Comparison of ENCODE assay signal across 1 cellular context in genomic region chr2:64144057-64145013, GRCh38.
TF ChIP-seq lines count a peak whose summit lies in the region.

TSS of gene PELI1 (minus strand) at chr2:64144420. CDS start at chr2:64108310, 36,110 bp downstream.

TF ChIP-seq in H1, 55 proteins besides CTCF, POLR2A, EP300 and RAD21 (continued from another document):
- TF ChIP-seq CHD7 (IDR thresholded peaks at IDR 0.05; ENCODE audit: insufficient replicate concordance, low read length) (no peak), BCL11A (IDR thresholded peaks at IDR 0.05; ENCODE audit: low read depth in 2 of 2, low read length in 2 of 2) (no peak), E2F6 (IDR thresholded peaks at IDR 0.05) (no peak), SIN3A (conservative IDR thresholded peaks at IDR 0.05 in 1 of 2, IDR thresholded peaks at IDR 0.05 in 1 of 2; ENCODE audit: low read depth in 1 of 2, low read length in 2 of 2) (peak in 1 of 2 experiments; percentile 79; a peak in 2 of 4 replicates), FOSL1 (IDR thresholded peaks at IDR 0.05; ENCODE audit: insufficient read depth, low read depth, low read length) (0 out of 2 replicates have a peak, but pooled peaks have one; percentile 6), CHD1 (IDR thresholded peaks at IDR 0.05; ENCODE audit: low read depth, low read length) (no peak), MAFK (IDR thresholded peaks at IDR 0.05; ENCODE audit: low read depth, low read length) (no peak), RNF2 (IDR thresholded peaks at IDR 0.05; ENCODE audit: borderline replicate concordance, low read depth, low read length, missing control alignments, poor library complexity, severe bottlenecking) (no peak), NANOG (IDR thresholded peaks at IDR 0.05; ENCODE audit: insufficient read depth, low read depth, low read length, poor library complexity, severe bottlenecking) (no peak), JUN (IDR thresholded peaks at IDR 0.05; ENCODE audit: low read depth, low read length) (no peak), JUND (IDR thresholded peaks at IDR 0.05; ENCODE audit: low read length) (no peak), CREB1 (IDR thresholded peaks at IDR 0.05) (peak; percentile 69; the same call in 1 of the 2 replicates), USF2 (IDR thresholded peaks at IDR 0.05; ENCODE audit: low read length) (no peak), POLR2AphosphoS5 (IDR thresholded peaks at IDR 0.05; ENCODE audit: low read depth, low read length) (peak; percentile 76), TAF7 (optimal IDR thresholded peaks at IDR 0.05; ENCODE audit: borderline replicate concordance, low read depth, low read length) (peak; percentile 79), RXRA (IDR thresholded peaks at IDR 0.05; ENCODE audit: insufficient read depth, low read depth, low read length) (no peak), SRF (IDR thresholded peaks at IDR 0.05; ENCODE audit: low read depth, low read length) (no peak), SIRT6 (IDR thresholded peaks at IDR 0.05; ENCODE audit: low read length) (no peak), SAP30 (IDR thresholded peaks at IDR 0.05; ENCODE audit: insufficient read depth, insufficient replicate concordance, low read length) (no peak), KDM5A (IDR thresholded peaks at IDR 0.05; ENCODE audit: low read length) (no peak), NRF1 (IDR thresholded peaks at IDR 0.05; ENCODE audit: low read depth, low read length) (peak; percentile 96), EGR1 (IDR thresholded peaks at IDR 0.05; ENCODE audit: borderline replicate concordance, low read depth, low read length) (no peak), CTBP2 (IDR thresholded peaks at IDR 0.05; ENCODE audit: borderline replicate concordance, insufficient read depth, insufficient read length, low read length) (no peak), PHF8 (conservative IDR thresholded peaks at IDR 0.05; ENCODE audit: low read depth, low read length) (peak; percentile 90), CBX5 (IDR thresholded peaks at IDR 0.05; ENCODE audit: low read depth, low read length) (no peak), BACH1 (IDR thresholded peaks at IDR 0.05; ENCODE audit: low read length) (no peak), SIX5 (IDR thresholded peaks at IDR 0.05; ENCODE audit: low read depth, low read length) (peak; percentile 49), SUZ12 (IDR thresholded peaks at IDR 0.05; ENCODE audit: low read length) (no peak), GTF2F1 (IDR thresholded peaks at IDR 0.05; ENCODE audit: borderline replicate concordance, low read depth, low read length) (no peak), GABPA (IDR thresholded peaks at IDR 0.05; ENCODE audit: borderline replicate concordance, insufficient read depth, low read length) (no peak), SP1 (IDR thresholded peaks at IDR 0.05; ENCODE audit: low read depth, low read length) (peak; percentile 55), CBX8 (IDR thresholded peaks at IDR 0.05; ENCODE audit: borderline replicate concordance, low read depth, low read length) (no peak), RFX5 (IDR thresholded peaks at IDR 0.05; ENCODE audit: borderline replicate concordance, low read depth, low read length) (no peak), MAX (IDR thresholded peaks at IDR 0.05) (no peak; the same call in 1 of the 2 replicates), TBP (IDR thresholded peaks at IDR 0.05; ENCODE audit: low read depth, low read length) (peak; percentile 73), KDM1A (IDR thresholded peaks at IDR 0.05; ENCODE audit: borderline replicate concordance, low read length) (no peak), CEBPB (IDR thresholded peaks at IDR 0.05; ENCODE audit: low read depth, low read length) (no peak), ATF3 (IDR thresholded peaks at IDR 0.05; ENCODE audit: insufficient read depth, low read depth, low read length) (no peak), POU5F1 (IDR thresholded peaks at IDR 0.05; ENCODE audit: low read depth, low read length) (no peak), YY1 (IDR thresholded peaks at IDR 0.05; ENCODE audit: low read depth, low read length) (no peak), TEAD4 (IDR thresholded peaks at IDR 0.05; ENCODE audit: low read depth, low read length) (no peak), ZNF274 (IDR thresholded peaks at IDR 0.05; ENCODE audit: borderline replicate concordance, extremely low read depth, low read length) (no peak), CHD2 (IDR thresholded peaks at IDR 0.05; ENCODE audit: low read length) (no peak), SP4 (IDR thresholded peaks at IDR 0.05; ENCODE audit: low read length) (no peak), ASH2L (IDR thresholded peaks at IDR 0.05; ENCODE audit: low read length) (peak; percentile 84), HDAC2 (IDR thresholded peaks at IDR 0.05; ENCODE audit: borderline replicate concordance in 1 of 2, low read depth in 2 of 2, low read length in 2 of 2) (no peak), SP2 (IDR thresholded peaks at IDR 0.05; ENCODE audit: low read length) (no peak), HDAC6 (IDR thresholded peaks at IDR 0.05; ENCODE audit: low read depth, low read length) (no peak), TCF12 (IDR thresholded peaks at IDR 0.05; ENCODE audit: low read depth, low read length) (no peak), RBBP5 (IDR thresholded peaks at IDR 0.05; ENCODE audit: borderline replicate concordance, low read depth, low read length) (peak; percentile 92; the same call in 1 of the 2 replicates), KDM4A (IDR thresholded peaks at IDR 0.05; ENCODE audit: low read depth, low read length, severe bottlenecking) (peak; percentile 22)
